8 cellular contexts compared by ENCODE assay signal in the genomic region with DNA sequence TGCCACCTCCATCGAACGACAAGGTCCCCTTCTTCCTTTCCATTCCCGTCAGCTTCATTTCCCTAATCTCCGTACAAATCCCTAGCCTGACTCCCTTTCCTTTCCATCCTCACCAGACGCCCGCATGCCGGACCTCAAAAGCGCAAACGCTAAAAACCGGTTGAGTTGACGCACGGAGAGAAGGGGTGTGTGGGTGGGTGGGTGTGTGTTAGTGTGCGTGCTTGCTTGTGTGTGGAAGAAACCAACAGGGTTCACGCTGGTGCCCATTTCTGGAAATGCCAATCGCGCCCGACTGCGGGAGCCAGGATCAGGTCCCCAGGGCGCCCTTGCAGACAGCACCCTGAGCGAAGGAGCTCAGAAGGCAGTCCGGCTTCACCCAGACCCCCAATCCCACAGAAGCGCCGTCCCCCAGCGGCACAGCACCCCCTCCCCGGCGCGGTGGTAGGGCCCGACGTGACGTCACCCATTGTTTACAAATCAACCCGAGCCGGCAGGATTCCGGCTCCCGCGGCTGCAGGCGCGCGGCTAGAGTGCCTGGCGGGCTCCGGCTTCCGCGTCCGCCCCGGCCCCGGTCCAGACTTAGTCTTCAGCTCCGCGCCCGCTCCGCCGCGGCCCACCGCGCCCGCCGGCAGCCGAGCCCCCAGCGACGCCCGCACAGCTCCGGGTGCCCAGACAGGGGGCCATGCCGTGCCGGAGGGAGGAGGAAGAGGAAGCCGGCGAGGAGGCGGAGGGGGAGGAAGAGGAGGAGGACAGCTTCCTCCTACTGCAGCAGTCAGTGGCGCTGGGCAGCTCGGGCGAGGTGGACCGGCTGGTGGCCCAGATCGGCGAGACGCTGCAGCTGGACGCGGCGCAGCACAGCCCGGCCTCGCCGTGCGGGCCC. TPM values are rescaled to one million over a fixed set of nuclear protein-coding genes. Genes with fewer than 3 reads are reported as not detected.
DNase-seq lines count a peak whose midpoint lies in the region; ATAC-seq and TF ChIP-seq lines count a peak whose summit lies in the region.

A gene with protein sequence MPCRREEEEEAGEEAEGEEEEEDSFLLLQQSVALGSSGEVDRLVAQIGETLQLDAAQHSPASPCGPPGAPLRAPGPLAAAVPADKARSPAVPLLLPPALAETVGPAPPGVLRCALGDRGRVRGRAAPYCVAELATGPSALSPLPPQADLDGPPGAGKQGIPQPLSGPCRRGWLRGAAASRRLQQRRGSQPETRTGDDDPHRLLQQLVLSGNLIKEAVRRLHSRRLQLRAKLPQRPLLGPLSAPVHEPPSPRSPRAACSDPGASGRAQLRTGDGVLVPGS (plus strand): TSS at position 500 of the 880 bp plus-strand sequence. CDS start 183 bp downstream, at position 683.

- WGBS in neuronal stem cell (ENCODE audit: extremely low coverage in 2 of 2, insufficient read length in 2 of 2, insufficient replicate concordance in 1 of 2), 2 donors: no CpG with 5 or more reads among the region's 79 CpGs

- H3K4me2 ChIP-seq in DOHH2 (ENCODE audit: low read length) (peak within 1 kb of the TSS; percentile 98), Karpas-422 (ENCODE audit: low read depth, low read length, poor library complexity, severe bottlenecking) (peak within 1 kb of the TSS; percentile 77), neuronal stem cell (ENCODE audit: insufficient read depth, low read length, poor library complexity, severe bottlenecking) (peak within 1 kb of the TSS; percentile 86)

- H3K27ac ChIP-seq in DOHH2 (ENCODE audit: low read depth, low read length): peak within 1 kb of the TSS; percentile 60
- H3K27ac ChIP-seq in Karpas-422 (ENCODE audit: low read length): no peak within 1 kb of the TSS
- peak within 1 kb of the TSS; percentile 100 for H3K27ac ChIP-seq in foreskin keratinocyte
- H3K27ac ChIP-seq in neuronal stem cell (replicated peaks; ENCODE audit: low read length): peak within 1 kb of the TSS; percentile 82

- H2AFZ ChIP-seq in Karpas-422 (ENCODE audit: low read length): peak within 1 kb of the TSS; percentile 62; the same call in 1 of the 2 replicates
- peak within 1 kb of the TSS; percentile 100 for H2AFZ ChIP-seq in neuronal stem cell (ENCODE audit: low read length)

- H2BK5ac ChIP-seq in neuronal stem cell (ENCODE audit: low read length): peak within 1 kb of the TSS; percentile 93

- H2AK5ac ChIP-seq in neuronal stem cell (ENCODE audit: low read depth, low read length): no peak within 1 kb of the TSS

- 0 out of 2 replicates have a peak, but pooled peaks cover 3% of the 10 kb centered on the region for H3F3A ChIP-seq in DOHH2 (ENCODE audit: control insufficient read depth, insufficient read depth)

- no peak within 1 kb of the TSS for H4K91ac ChIP-seq in neuronal stem cell (ENCODE audit: low read depth, low read length, poor library complexity)

- H3K27me3 ChIP-seq in DOHH2 (ENCODE audit: control insufficient read depth, low read length): peaks cover 11% of the 10 kb centered on the region
- no peaks in the 10 kb centered on the region for H3K27me3 ChIP-seq in Karpas-422 (ENCODE audit: low read length)
- peaks cover 21% of the 10 kb centered on the region for H3K27me3 ChIP-seq in foreskin keratinocyte
- H3K27me3 ChIP-seq in neuronal stem cell (ENCODE audit: control insufficient read depth in 3 of 3, insufficient read depth in 3 of 3, low read depth in 1 of 3, low read length in 3 of 3): peaks cover 10 to 54% (median 28%) of the 10 kb centered on the region in 3 experiments

- peaks cover 4% of the 10 kb centered on the region for H3K79me2 ChIP-seq in DOHH2 (ENCODE audit: control insufficient read depth, low read length)
- H3K79me2 ChIP-seq in Karpas-422 (ENCODE audit: low read length): no peaks in the 10 kb centered on the region

- H3K79me1 ChIP-seq in neuronal stem cell (ENCODE audit: low read depth, low read length): no peaks in the 10 kb centered on the region

- H3K9me2 ChIP-seq in DOHH2 (replicated peaks; ENCODE audit: control insufficient read depth, low read length) (no peaks in the 10 kb centered on the region), Karpas-422 (replicated peaks; ENCODE audit: insufficient read depth, low read length) (no peaks in the 10 kb centered on the region)

- DNase-seq in Karpas-422: peak; percentile 83
- peak; percentile 77 for DNase-seq in SHP77 treated with DMSO at 0.1 percent for 48 hours (lab: John Stamatoyannopoulos, UW)
- DNase-seq in activated gamma-delta T cell treated with Interleukin-2 at 50 U/mL for 16 hours: peak; percentile 90
- peak; percentile 79 to 86 for DNase-seq in foreskin keratinocyte
- peak; percentile 90 for DNase-seq in neuronal stem cell (ENCODE audit: low spot score)
- DNase-seq in stromal cell of bone marrow (ENCODE audit: low read depth): peak; percentile 79

- H3K9me3 ChIP-seq in DOHH2 (ENCODE audit: control insufficient read depth, insufficient read depth, low read length) (no peaks in the 10 kb centered on the region), Karpas-422 (ENCODE audit: low read length) (no peaks in the 10 kb centered on the region), neuronal stem cell (replicated peaks in 1 of 2; ENCODE audit: control insufficient read depth in 2 of 2, insufficient read depth in 1 of 2, low read depth in 1 of 2, low read length in 2 of 2) (peaks cover 0 to 3% of the 10 kb centered on the region in 2 donors)

- ATAC-seq in GM21737 (IDR thresholded peaks at IDR 0.05; ENCODE audit: unreplicated experiment) (peak; percentile 73), foreskin keratinocyte (peak; percentile 87)

- H3K4me1 ChIP-seq in DOHH2 (ENCODE audit: control insufficient read depth, low read length) (peaks cover 22% of the 10 kb centered on the region), Karpas-422 (ENCODE audit: low read length) (peaks cover 13% of the 10 kb centered on the region), foreskin keratinocyte (no peaks in the 10 kb centered on the region), neuronal stem cell (ENCODE audit: control insufficient read depth in 2 of 2, insufficient read depth in 1 of 2, low read depth in 1 of 2, low read length in 2 of 2) (peaks cover 8 to 16% of the 10 kb centered on the region in 2 donors)

- H3K36me3 ChIP-seq in DOHH2 (ENCODE audit: control insufficient read depth, low read length): no peaks in the 10 kb centered on the region
- H3K36me3 ChIP-seq in Karpas-422 (ENCODE audit: insufficient read depth, low read length): no peaks in the 10 kb centered on the region
- no peaks in the 10 kb centered on the region for H3K36me3 ChIP-seq in neuronal stem cell (replicated peaks in 1 of 2; ENCODE audit: control insufficient read depth in 2 of 2, insufficient read depth in 2 of 2, low read length in 2 of 2)

- peak within 1 kb of the TSS; percentile 92 for H2BK15ac ChIP-seq in neuronal stem cell (ENCODE audit: low read length)

- no peak within 1 kb of the TSS for H4K8ac ChIP-seq in neuronal stem cell (ENCODE audit: low read depth, low read length)

- H3K18ac ChIP-seq in neuronal stem cell (ENCODE audit: low read length): peak within 1 kb of the TSS; percentile 100

- peak within 1 kb of the TSS; percentile 98 for H2BK120ac ChIP-seq in neuronal stem cell (ENCODE audit: low read depth, low read length)

- TF ChIP-seq CTCF in DOHH2 (IDR thresholded peaks at IDR 0.05; ENCODE audit: low read depth, low read length, poor library complexity, severe bottlenecking) (no peak), foreskin keratinocyte (conservative IDR thresholded peaks at IDR 0.05) (no peak)

- H3K14ac ChIP-seq in neuronal stem cell (ENCODE audit: low read length): peak within 1 kb of the TSS; percentile 94

- no peaks in the 10 kb centered on the region for H4K20me1 ChIP-seq in DOHH2 (ENCODE audit: control insufficient read depth, insufficient read depth, low read depth, low read length)
- H4K20me1 ChIP-seq in Karpas-422 (ENCODE audit: insufficient read depth, low read depth, low read length): 0 out of 2 replicates have a peak, but pooled peaks cover 3% of the 10 kb centered on the region

- H3K4me3 ChIP-seq in DOHH2 (ENCODE audit: low read length) (peak within 1 kb of the TSS; percentile 92), Karpas-422 (ENCODE audit: low read length) (peak within 1 kb of the TSS; percentile 69), neuronal stem cell (ENCODE audit: low read length in 2 of 2) (peak within 1 kb of the TSS; percentile 85 to 96)

- H2BK12ac ChIP-seq in neuronal stem cell (ENCODE audit: low read length): no peak within 1 kb of the TSS

- peak within 1 kb of the TSS; percentile 77 for H3K9ac ChIP-seq in Karpas-422 (ENCODE audit: low read length)
- H3K9ac ChIP-seq in neuronal stem cell (ENCODE audit: low read depth, low read length, poor library complexity): peak within 1 kb of the TSS; percentile 98

- H3K23ac ChIP-seq in neuronal stem cell (ENCODE audit: low read depth, low read length, poor library complexity): peak within 1 kb of the TSS; percentile 73

- no peak within 1 kb of the TSS for H3K4ac ChIP-seq in neuronal stem cell (ENCODE audit: low read length)

RNA-seq across cellular contexts. Expression of the gene that starts here (rescaled TPM):
- total RNA-seq in Karpas-422 (2014; rRNA removed; shearing (Covaris generic); ENCODE audit: low replicate concordance): 2.5 and 3.6 TPM in 2 replicates
- total RNA-seq in foreskin keratinocyte: 0.95 and 1.0 TPM in 2 replicates
- polyA plus RNA-seq in foreskin keratinocyte: 0.93 and 0.94 TPM in 2 replicates
- polyA plus RNA-seq in neuronal stem cell (2013, experiment 1 of 2): 1.8 TPM
- polyA plus RNA-seq in neuronal stem cell (2013, experiment 2 of 2): 1.8 TPM
